ENCODE assay signal across 8 cellular contexts in the genomic region with DNA sequence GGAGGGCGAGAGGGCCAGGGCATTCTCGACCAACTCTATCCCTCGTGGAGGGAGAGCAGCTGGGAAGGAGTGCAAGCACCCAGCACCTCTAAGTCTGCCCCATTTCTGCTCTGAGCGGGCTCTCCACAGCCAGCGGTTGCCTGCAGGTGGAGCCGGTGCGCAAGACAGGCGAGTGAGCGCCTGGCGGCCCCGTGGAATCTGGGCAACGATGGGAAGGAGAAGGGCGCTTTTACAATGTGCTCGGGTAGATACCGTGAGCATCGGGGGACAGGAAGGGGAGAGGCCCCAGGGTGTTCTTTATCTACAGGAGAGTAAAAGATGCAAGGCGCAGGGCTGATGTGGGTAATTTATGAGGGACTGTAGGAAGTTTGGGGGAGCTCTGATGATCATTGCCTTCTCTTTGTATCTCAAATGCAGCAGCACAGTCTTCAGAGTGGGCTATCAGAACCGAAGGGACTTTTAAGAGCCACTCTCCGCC. TPM values are rescaled to one million over a fixed set of nuclear protein-coding genes. Genes with fewer than 3 reads are reported as not detected.
DNase-seq lines count a peak whose midpoint lies in the region; ATAC-seq and TF ChIP-seq lines count a peak whose summit lies in the region.

No MANE protein-coding gene starts in this region.

- H3K27ac Mint-ChIP-seq in chondrocyte (ENCODE audit: unreplicated experiment) = peak overlapping the region; percentile 92

- H3K27me3 ChIP-seq in layer of hippocampus (ENCODE audit: control insufficient read depth, insufficient read depth, low read length) = no peaks in the 10 kb centered on the region

- ATAC-seq in GM18907 (IDR thresholded peaks at IDR 0.05; ENCODE audit: unreplicated experiment) = peak; percentile 67
- peak; percentile 62 for ATAC-seq in HG03159 (IDR thresholded peaks at IDR 0.05; ENCODE audit: unreplicated experiment)

- H3K36me3 Mint-ChIP-seq in chondrocyte (ENCODE audit: low read depth) = peaks cover 2% of the 10 kb centered on the region

- peak overlapping the region; percentile 78 for H3K27ac ChIP-seq in layer of hippocampus (ENCODE audit: low read depth, low read length)

- no peaks in the 10 kb centered on the region for H3K27me3 Mint-ChIP-seq in chondrocyte (ENCODE audit: low read depth)

- peak; percentile 92 for TF ChIP-seq CTCF in AG09309 (IDR thresholded peaks at IDR 0.05; ENCODE audit: control insufficient read depth, insufficient read depth, low read depth, low read length, missing control alignments)
- peak; percentile 86 for TF ChIP-seq CTCF in chondrocyte (IDR thresholded peaks at IDR 0.05)

- peak overlapping the region; percentile 58 for H3K4me3 ChIP-seq in AG09309 (ENCODE audit: control insufficient read depth, low read depth, low read length)

- peaks cover 31% of the 10 kb centered on the region for H3K4me1 Mint-ChIP-seq in chondrocyte (ENCODE audit: low read depth)

- H3K9me3 Mint-ChIP-seq in chondrocyte (ENCODE audit: low read depth) = no peaks in the 10 kb centered on the region

- DNase-seq in AG09309 (ENCODE audit: low read depth) (peak; percentile 39), NCI-H446 (lab: John Stamatoyannopoulos, UW) (peak; percentile 57 to 68), chondrocyte (ENCODE audit: low spot score) (peak; percentile 95)
- peak; percentile 72 for DNase-seq in activated CD4-positive, alpha-beta T cell treated with anti-CD3 and anti-CD28 coated beads for 1 hour
- peak; percentile 60 to 74 (median 72) for DNase-seq in stimulated activated CD4-positive, alpha-beta T cell treated with anti-CD3 and anti-CD28 coated beads, Interleukin-1b, Interleukin-23, amount 100 ng/mL, for 24 hours (ENCODE audit: low read depth in 4 of 4, low spot score in 1 of 4)

- peak overlapping the region; percentile 84 for H3K4me3 Mint-ChIP-seq in chondrocyte (ENCODE audit: unreplicated experiment)

RNA-seq across cellular contexts. Expression of a gene that starts 0.9 kb away (rescaled TPM):
- 67.9 to 82.6 TPM (median 68.8 TPM) in 3 replicates for total RNA-seq in chondrocyte

RNA-seq across cellular contexts. Expression of a gene that starts 47.6 kb away (rescaled TPM):
- 5.0 to 10.2 TPM (median 6.8 TPM) in 3 replicates for total RNA-seq in chondrocyte

Comparison
In these comparisons a context has a peak if more than half of its experiments do, and no peak if none do; other contexts are left out.
1. Peak in every context shown above with its lines: DNase-seq, ATAC-seq, H3K4me3 ChIP-seq and H3K27ac ChIP-seq.
2. DNase-seq: peak in every context shown above with its lines; median percentile 95 in chondrocyte; 72 in activated CD4-positive, alpha-beta T cell treated with anti-CD3 and anti-CD28 coated beads for 1 hour; 72 in stimulated activated CD4-positive, alpha-beta T cell treated with anti-CD3 and anti-CD28 coated beads, Interleukin-1b, Interleukin-23, amount 100 ng/mL, for 24 hours; 62 in NCI-H446; 39 in AG09309.